13 cellular contexts compared by ENCODE assay signal in genomic region chr5:35308391-35308790, GRCh38.
A peak's percentile ranks its signal among the peaks of the same experiment; 100 is the strongest.
DNase-seq lines count a peak whose midpoint lies in the region; ATAC-seq and TF ChIP-seq lines count a peak whose summit lies in the region.
"Had no signal": no experiment of that assay in that cellular context is flagged by ENCODE, and none has a peak within 500 bp of the region (broad histone marks: within the 10 kb centered on the region; RNA-seq: fewer than 3 reads in every experiment).

No MANE protein-coding gene starts in this region.

- ATAC-seq in HG02938 (IDR thresholded peaks at IDR 0.05; ENCODE audit: unreplicated experiment): peak; percentile 81

- 54 to 66% methylated on average over 2 of the region's 2 CpGs for WGBS in thyroid gland, 2 donors

- H3K4me1 ChIP-seq in thyroid gland: no peaks in the 10 kb centered on the region

- TF ChIP-seq CTCF in thyroid gland (IDR thresholded peaks at IDR 0.05): no peak

- H3K27ac ChIP-seq in thyroid gland: no peak overlapping the region

- no peak overlapping the region for H3K4me3 ChIP-seq in thyroid gland (replicated peaks in 1 of 3)

- no peaks in the 10 kb centered on the region for H3K36me3 ChIP-seq in thyroid gland

- H3K27me3 ChIP-seq in thyroid gland: no peaks in the 10 kb centered on the region

- intact Hi-C loops in posterior cingulate gyrus (cut with DNase I): no loop called here
- intact Hi-C loops in thyroid gland (cut with DNase I): no loop called here

- DNase-seq in DMS53 (lab: John Stamatoyannopoulos, UW) (peak; percentile 25), DMS53 treated with DMSO at 0.1 percent for 48 hours (lab: John Stamatoyannopoulos, UW; ENCODE audit: unreplicated experiment) (no peak), NCI-H774 (lab: John Stamatoyannopoulos, UW) (peak; percentile 36), posterior cingulate gyrus (peak in 6 of 10 donors; percentile 15 to 86 (median 48)), NCI-H146 (lab: John Stamatoyannopoulos, UW) (no peak), thyroid gland (no peak)
- DNase-seq in activated naive CD4-positive, alpha-beta T cell treated with anti-CD3 and anti-CD28 coated beads, Interleukin-2, amount 50 U/mL, for 16 hours: no peak
- DNase-seq: activated CD8-positive, alpha-beta memory T cell treated with anti-CD3 and anti-CD28 coated beads, Interleukin-2, amount 50 U/mL, for 4 hours; HCEC 1CT; NCI-H2029; RPMI8226; stimulated activated CD4-positive, alpha-beta T cell treated with anti-CD3 and anti-CD28 coated beads, Interleukin-2, amount 100 ng/mL, for 24 hours had no signal

- no peaks in the 10 kb centered on the region for H3K9me3 ChIP-seq in thyroid gland

- no peak for TF ChIP-seq POLR2A in thyroid gland (IDR thresholded peaks at IDR 0.05)

Comparison
In these comparisons a context has a peak if more than half of its experiments do, and no peak if none do; other contexts are left out.
1. DNase-seq: peak in DMS53 (single experiment), NCI-H774 (single experiment) and posterior cingulate gyrus (6 of 10); none in DMS53 treated with DMSO at 0.1 percent for 48 hours (single experiment), NCI-H146 (single experiment), activated naive CD4-positive, alpha-beta T cell treated with anti-CD3 and anti-CD28 coated beads, Interleukin-2, amount 50 U/mL, for 16 hours (single experiment) and thyroid gland (0 of 2).